In genomic region chr1:227449051-227449450, GRCh38 we compare ENCODE assay signal across 9 cellular contexts.
A peak's percentile ranks its signal among the peaks of the same experiment; 100 is the strongest.
DNase-seq lines count a peak whose midpoint lies in the region; ATAC-seq, FAIRE-seq and TF ChIP-seq lines count a peak whose summit lies in the region.
"Had no signal": no experiment of that assay in that cellular context is flagged by ENCODE, and none has a peak within 500 bp of the region (broad histone marks: within the 10 kb centered on the region; RNA-seq: fewer than 3 reads in every experiment).

No MANE protein-coding gene starts in this region.

- TF ChIP-seq CTCF in H1 (IDR thresholded peaks at IDR 0.05; ENCODE audit: control extremely low read depth in 1 of 3, insufficient read depth in 1 of 3, low read depth in 1 of 3, low read length in 3 of 3) (peak; percentile 12 to 72 (median 57)), prostate gland (IDR thresholded peaks at IDR 0.05) (no peak)

- H3K14ac ChIP-seq in H1 (ENCODE audit: insufficient read length), result no peak overlapping the region

- H3K27me3 ChIP-seq in H7 (ENCODE audit: control insufficient read depth, insufficient read depth, low read length), result peaks cover 2% of the 10 kb centered on the region; the same call in 1 of the 2 replicates
- no peaks in the 10 kb centered on the region for H3K27me3 ChIP-seq in H1 (replicated peaks in 1 of 4; ENCODE audit: control insufficient read depth in 3 of 4, extremely low read depth in 1 of 4, insufficient read depth in 3 of 4, low read length in 3 of 4)
- H3K27me3 ChIP-seq in prostate gland (replicated peaks; ENCODE audit: insufficient read depth), result no peaks in the 10 kb centered on the region

- H3K56ac ChIP-seq in H1 (replicated peaks; ENCODE audit: insufficient read length, low read depth, low read length), result no peak overlapping the region

- no peak overlapping the region for H4K8ac ChIP-seq in H1 (ENCODE audit: extremely low read depth, insufficient read depth, low read length)

- no peaks in the 10 kb centered on the region for H3K9me3 ChIP-seq in H1 (ENCODE audit: insufficient read depth in 2 of 2, low read depth in 1 of 2, low read length in 1 of 2)
- no peaks in the 10 kb centered on the region for H3K9me3 ChIP-seq in prostate gland

- TF ChIP-seq POLR2A in H1 (IDR thresholded peaks at IDR 0.05; ENCODE audit: control extremely low read depth in 1 of 2, low read depth in 2 of 2, low read length in 2 of 2) (no peak), prostate gland (IDR thresholded peaks at IDR 0.05) (no peak)

- H3K18ac ChIP-seq in H1 (ENCODE audit: extremely low read depth, low read length), result no peak overlapping the region

- no peak overlapping the region for H3K4me2 ChIP-seq in H1 (ENCODE audit: insufficient read depth in 1 of 2, low read depth in 2 of 2, low read length in 2 of 2)

- no peak overlapping the region for H4K91ac ChIP-seq in H1 (replicated peaks; ENCODE audit: insufficient read length, low read length)

- peaks cover 0 to under 1% of the 10 kb centered on the region in 2 experiments for H4K20me1 ChIP-seq in H1 (replicated peaks in 1 of 2; ENCODE audit: control insufficient read depth in 1 of 2, insufficient read depth in 2 of 2, low read length in 2 of 2)

- H2BK20ac ChIP-seq in H1 (ENCODE audit: low read length), result no peak overlapping the region

- DNase-seq in SHP77 (lab: John Stamatoyannopoulos, UW) (peak; percentile 49 to 55), SHP77 treated with DMSO at 0.1 percent for 48 hours (lab: John Stamatoyannopoulos, UW) (no peak), H7 (peak; percentile 71), NCI-H774 (lab: John Stamatoyannopoulos, UW) (peak; percentile 29), H1 (ENCODE audit: low read depth in 1 of 2, low spot score in 2 of 2) (peak in 1 of 2 experiments; percentile 72), prostate gland (ENCODE audit: low spot score) (no peak)
- peak; percentile 29 for DNase-seq in stimulated activated CD4-positive, alpha-beta T cell treated with anti-CD3 and anti-CD28 coated beads, Interleukin-4, amount 100 ng/mL, for 24 hours
- DNase-seq: naive B cell had no signal

- no peak overlapping the region for H4K5ac ChIP-seq in H1 (ENCODE audit: insufficient read length, low read depth, low read length)

- 65% methylated on average over 6 of the region's 6 CpGs; no CpG with 5 or more reads in 1 of the 2 experiments for WGBS in H1 (ENCODE audit: extremely low coverage in 1 of 2, insufficient coverage in 1 of 2, insufficient read length in 1 of 2, insufficient replicate concordance in 2 of 2, low coverage in 1 of 2, low lambda C conversion rate in 2 of 2, missing lambda C conversion rate in 1 of 2), 2 experiments
- WGBS in prostate gland, result 58% methylated on average over 6 of the region's 6 CpGs

- intact Hi-C loops in prostate gland (cut with DNase I), result no loop called here

- no peak for TF ChIP-seq EP300 in H1 (IDR thresholded peaks at IDR 0.05; ENCODE audit: borderline replicate concordance in 1 of 2, low read depth in 2 of 2, low read length in 2 of 2)

- no peak overlapping the region for H2BK5ac ChIP-seq in H1 (ENCODE audit: low read depth, low read length)

- H2AFZ ChIP-seq in H1 (ENCODE audit: low read length), result no peak overlapping the region

- no peak overlapping the region for H3K4ac ChIP-seq in H1 (replicated peaks; ENCODE audit: insufficient read length, low read depth, low read length)

- H2BK120ac ChIP-seq in H1 (replicated peaks; ENCODE audit: low read depth, low read length), result no peak overlapping the region

- H3K79me2 ChIP-seq in H1 (ENCODE audit: control insufficient read depth in 1 of 2, insufficient read depth in 2 of 2, low read length in 2 of 2), result no peaks in the 10 kb centered on the region

- H2BK12ac ChIP-seq in H1 (ENCODE audit: low read depth, low read length), result no peak overlapping the region

- CTCF ChIA-PET in H1 (lab: Charles Lee; ENCODE audit: partially characterized antibody), result interaction anchor here (0.6 to 4.9 kb wide), 31 partner anchors 8 to 633 kb away, joined by 3 to 46 read pairs (median 3); no protein-coding TSS in a partner anchor

- no peak overlapping the region for H3K4me3 ChIP-seq in H7 (ENCODE audit: insufficient read depth, low read depth, low read length)
- no peak overlapping the region for H3K4me3 ChIP-seq in H1 (ENCODE audit: extremely low read depth in 1 of 4, insufficient read depth in 2 of 4, low read depth in 3 of 4, low read length in 4 of 4)
- no peak overlapping the region for H3K4me3 ChIP-seq in prostate gland

- POLR2A ChIA-PET in H1 (lab: Charles Lee; ENCODE audit: partially characterized antibody), result no interaction called here

- H2AK5ac ChIP-seq in H1 (ENCODE audit: low read depth, low read length), result no peak overlapping the region

- no peak overlapping the region for H3K23ac ChIP-seq in H1 (ENCODE audit: insufficient read length)

- H3K27ac ChIP-seq in H1 (ENCODE audit: low read depth, low read length) (no peak overlapping the region), prostate gland (no peak overlapping the region)

- no peak overlapping the region for H3K9ac ChIP-seq in H1 (replicated peaks in 1 of 4; ENCODE audit: extremely low read depth in 1 of 4, low read depth in 3 of 4, low read length in 3 of 4)

- H3K4me1 ChIP-seq in H1 (replicated peaks in 1 of 4; ENCODE audit: control insufficient read depth in 3 of 4, insufficient read depth in 4 of 4, low read length in 3 of 4), result no peaks in the 10 kb centered on the region
- no peaks in the 10 kb centered on the region for H3K4me1 ChIP-seq in prostate gland (replicated peaks)

- peak; percentile 59 to 75 for TF ChIP-seq RAD21 in H1 (IDR thresholded peaks at IDR 0.05 in 1 of 2, conservative IDR thresholded peaks at IDR 0.05 in 1 of 2; ENCODE audit: low read depth in 2 of 2, low read length in 2 of 2)

- H3K36me3 ChIP-seq in H7 (replicated peaks; ENCODE audit: control insufficient read depth, insufficient read depth, low read length), result no peaks in the 10 kb centered on the region
- no peaks in the 10 kb centered on the region for H3K36me3 ChIP-seq in H1 (ENCODE audit: control insufficient read depth in 2 of 4, insufficient read depth in 4 of 4, low read length in 3 of 4)
- no peaks in the 10 kb centered on the region for H3K36me3 ChIP-seq in prostate gland

- 0 out of 2 replicates have a peak, but pooled peaks cover 2% of the 10 kb centered on the region for H3K23me2 ChIP-seq in H1 (ENCODE audit: low read depth, low read length)

- H2BK15ac ChIP-seq in H1 (ENCODE audit: low read length), result no peak overlapping the region

- H3K79me1 ChIP-seq in H1 (ENCODE audit: low read depth, low read length), result no peaks in the 10 kb centered on the region

- FAIRE-seq in H1 (lab: Jason Lieb, UNC), result no peak

- ATAC-seq in GM21423 (IDR thresholded peaks at IDR 0.05; ENCODE audit: unreplicated experiment), result no peak

TF ChIP-seq in H1, 55 proteins besides CTCF, POLR2A, EP300 and RAD21:
- TF ChIP-seq YY1 (IDR thresholded peaks at IDR 0.05; ENCODE audit: low read depth, low read length), result peak; percentile 75; the same call in 1 of the 2 replicates
- no peak for TF ChIP-seq KDM4A (IDR thresholded peaks at IDR 0.05; ENCODE audit: low read depth, low read length, severe bottlenecking)
- TF ChIP-seq TAF7 (optimal IDR thresholded peaks at IDR 0.05; ENCODE audit: borderline replicate concordance, low read depth, low read length), result no peak
- TF ChIP-seq SRF (IDR thresholded peaks at IDR 0.05; ENCODE audit: low read depth, low read length), result no peak
- no peak for TF ChIP-seq ATF3 (IDR thresholded peaks at IDR 0.05; ENCODE audit: insufficient read depth, low read depth, low read length)

Comparison
In these comparisons a context has a peak if more than half of its experiments do, and no peak if none do; other contexts are left out.
1. DNase-seq: peak in SHP77 (2 of 2), H7 (single experiment), NCI-H774 (single experiment) and stimulated activated CD4-positive, alpha-beta T cell treated with anti-CD3 and anti-CD28 coated beads, Interleukin-4, amount 100 ng/mL, for 24 hours (single experiment); none in SHP77 treated with DMSO at 0.1 percent for 48 hours (single experiment) and prostate gland (single experiment).
2. CTCF ChIP-seq: peak in H1 (3 of 3); none in prostate gland (0 of 4).